In the genomic region with DNA sequence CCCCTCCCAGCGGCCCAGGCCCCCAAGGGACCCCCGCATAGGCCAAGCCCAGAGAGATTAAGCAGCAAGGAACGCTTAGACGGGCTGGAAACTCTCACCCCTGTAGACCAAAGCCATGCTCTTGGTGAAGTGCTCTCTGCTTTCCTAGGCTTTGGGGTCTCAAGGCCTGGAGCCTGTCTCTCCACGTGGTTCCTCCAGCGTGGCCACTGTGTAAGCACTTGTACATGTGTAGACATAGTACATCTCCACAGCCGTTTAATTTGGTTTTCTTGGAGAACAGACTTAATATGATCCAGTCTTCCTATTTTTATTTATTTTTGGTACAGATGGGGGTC, we compare ENCODE assay signal across 8 cellular contexts. TPM values are rescaled to one million over a fixed set of nuclear protein-coding genes. Genes with fewer than 3 reads are reported as not detected.
A peak's percentile ranks its signal among the peaks of the same experiment; 100 is the strongest.
DNase-seq lines count a peak whose midpoint lies in the region; ATAC-seq and TF ChIP-seq lines count a peak whose summit lies in the region.

No MANE protein-coding gene starts in this region.

- no peak overlapping the region for H2AFZ ChIP-seq in ACC112 (ENCODE audit: low read length, unreplicated experiment)

- TF ChIP-seq CTCF in activated B cell treated with CpG ODN at 0.5 μM for 24 hours (IDR thresholded peaks at IDR 0.05) (no peak), thoracic aorta (IDR thresholded peaks at IDR 0.05) (no peak)

- H3K4me1 Mint-ChIP-seq in activated B cell treated with CpG ODN at 0.5 μM for 24 hours = peaks cover 42% of the 10 kb centered on the region

- peak overlapping the region; percentile 61; the same call in 1 of the 2 replicates for H3K9ac ChIP-seq in iPS-20b (ENCODE audit: low read depth, low read length)

- peaks cover 14% of the 10 kb centered on the region for H3K4me1 ChIP-seq in ACC112 (ENCODE audit: control insufficient read depth, insufficient read depth, low read length, unreplicated experiment)
- peaks cover 3% of the 10 kb centered on the region; the same call in 1 of the 2 replicates for H3K4me1 ChIP-seq in iPS-20b (ENCODE audit: insufficient read depth, low read length)
- peaks cover 27 to 38% of the 10 kb centered on the region in 2 donors for H3K4me1 ChIP-seq in thoracic aorta (ENCODE audit: control insufficient read depth in 1 of 2, low read depth in 2 of 2)

- H3K27me3 Mint-ChIP-seq in activated B cell treated with CpG ODN at 0.5 μM for 24 hours = no peaks in the 10 kb centered on the region

- H3K36me3 ChIP-seq in ACC112 (ENCODE audit: insufficient read depth, low read length) (no peaks in the 10 kb centered on the region), H7 (replicated peaks; ENCODE audit: control insufficient read depth, insufficient read depth, low read length) (no peaks in the 10 kb centered on the region), iPS-20b (ENCODE audit: insufficient read depth, low read depth, low read length) (no peaks in the 10 kb centered on the region), thoracic aorta (peaks cover 1% of the 10 kb centered on the region)

- ATAC-seq in activated B cell treated with CpG ODN at 0.5 μM for 24 hours (ENCODE audit: low read depth) (no peak), thoracic aorta (ENCODE audit: insufficient number of reproducible peaks, low FRiP score, low read depth) (no peak), HG03135 (IDR thresholded peaks at IDR 0.05; ENCODE audit: unreplicated experiment) (no peak)

- H3K27me3 ChIP-seq in ACC112 (ENCODE audit: insufficient read depth, low read length) = no peaks in the 10 kb centered on the region
- H3K27me3 ChIP-seq in H7 (ENCODE audit: control insufficient read depth, insufficient read depth, low read length) = peaks cover 16% of the 10 kb centered on the region
- H3K27me3 ChIP-seq in iPS-20b (ENCODE audit: insufficient read depth, low read length) = peaks cover 26% of the 10 kb centered on the region
- no peaks in the 10 kb centered on the region for H3K27me3 ChIP-seq in thoracic aorta (replicated peaks; ENCODE audit: insufficient read depth)

- intact Hi-C loops in activated B cell treated with CpG ODN at 0.5 μM for 24 hours (cut with micrococcal nuclease) = loop anchor here (5.0 kb wide), 2 partner anchors 280 to 345 kb away; a partner anchor contains a TSS

- no peak for DNase-seq in H7
- no peak for DNase-seq in activated B cell treated with CpG ODN at 0.5 μM for 24 hours
- DNase-seq in thoracic aorta (ENCODE audit: low spot score) = no peak
- no peak for DNase-seq in kidney glomerular epithelial cell (lab: John Stamatoyannopoulos, UW)
- DNase-seq in kidney tubule cell (ENCODE audit: low spot score) = no peak

- H3K79me2 ChIP-seq in ACC112 (ENCODE audit: control insufficient read depth, insufficient read depth, low read length, unreplicated experiment) = peaks cover 50% of the 10 kb centered on the region

- H3K9me3 ChIP-seq in iPS-20b (ENCODE audit: insufficient read depth, low read depth, low read length) (no peaks in the 10 kb centered on the region), thoracic aorta (no peaks in the 10 kb centered on the region)

- H3K27ac Mint-ChIP-seq in activated B cell treated with CpG ODN at 0.5 μM for 24 hours = peak overlapping the region; percentile 70

- CTCF ChIA-PET in activated B cell treated with CpG ODN at 0.5 μM for 24 hours (lab: Charles Lee) = no interaction called here

- peak overlapping the region; percentile 53; the same call in 1 of the 2 replicates for H3K27ac ChIP-seq in ACC112 (ENCODE audit: low read depth, low read length)
- H3K27ac ChIP-seq in iPS-20b (ENCODE audit: low read length) = no peak overlapping the region
- peak overlapping the region; percentile 57 to 83 for H3K27ac ChIP-seq in thoracic aorta

- H3K4me3 Mint-ChIP-seq in activated B cell treated with CpG ODN at 0.5 μM for 24 hours = peak overlapping the region; percentile 85

- H3K9me3 Mint-ChIP-seq in activated B cell treated with CpG ODN at 0.5 μM for 24 hours = no peaks in the 10 kb centered on the region

- POLR2A ChIA-PET in activated B cell treated with CpG ODN at 0.5 μM for 24 hours (lab: Charles Lee) = no interaction called here

- peaks cover 6% of the 10 kb centered on the region for H3K36me3 Mint-ChIP-seq in activated B cell treated with CpG ODN at 0.5 μM for 24 hours (ENCODE audit: low read depth)

- H3K4me3 ChIP-seq in ACC112 (ENCODE audit: low read depth, low read length) (peak overlapping the region; percentile 86), H7 (ENCODE audit: insufficient read depth, low read depth, low read length) (peak overlapping the region; percentile 45), iPS-20b (ENCODE audit: low read length) (peak overlapping the region; percentile 65; the same call in 1 of the 2 replicates), thoracic aorta (peak overlapping the region; percentile 85)

RNA-seq across cellular contexts. Expression of a gene that starts 1.1 kb away (rescaled TPM):
- total RNA-seq in H7 (2014; rRNA removed; shearing (Covaris generic)) = 1.3 and 3.2 TPM in 2 replicates
- total RNA-seq in activated B cell treated with CpG ODN at 0.5 μM for 24 hours = 8.5 and 9.0 TPM in 2 replicates
- total RNA-seq in thoracic aorta = 10 to 100 TPM in 1 of 2 donors, 1 to 10 TPM in 1; 5.7 to 11.7 TPM

RNA-seq across cellular contexts. Expression of a gene that starts 17.0 kb away (rescaled TPM):
- total RNA-seq in H7 (2014; rRNA removed; shearing (Covaris generic)) = 0.33 and 0.35 TPM in 2 replicates
- total RNA-seq in activated B cell treated with CpG ODN at 0.5 μM for 24 hours = not detected in 2 replicates
- under 1 TPM in 1 of 2 donors, not detected in 1; 0.42 TPM for total RNA-seq in thoracic aorta

RNA-seq across cellular contexts. Expression of a gene that starts 17.7 kb away (rescaled TPM):
- total RNA-seq in H7 (2014; rRNA removed; shearing (Covaris generic)) = 40.7 and 52.0 TPM in 2 replicates
- total RNA-seq in activated B cell treated with CpG ODN at 0.5 μM for 24 hours (33.1 and 44.7 TPM in 2 replicates), thoracic aorta (10 to 100 TPM; 26.8 to 33.8 TPM)

RNA-seq across cellular contexts. Expression of a gene that starts 26.9 kb away (rescaled TPM):
- 0.55 and 1.4 TPM in 2 replicates for total RNA-seq in H7 (2014; rRNA removed; shearing (Covaris generic))
- 1.1 and 1.2 TPM in 2 replicates for total RNA-seq in activated B cell treated with CpG ODN at 0.5 μM for 24 hours
- total RNA-seq in thoracic aorta = not detected
